Comparison of ENCODE assay signal across 9 cellular contexts in the genomic region with DNA sequence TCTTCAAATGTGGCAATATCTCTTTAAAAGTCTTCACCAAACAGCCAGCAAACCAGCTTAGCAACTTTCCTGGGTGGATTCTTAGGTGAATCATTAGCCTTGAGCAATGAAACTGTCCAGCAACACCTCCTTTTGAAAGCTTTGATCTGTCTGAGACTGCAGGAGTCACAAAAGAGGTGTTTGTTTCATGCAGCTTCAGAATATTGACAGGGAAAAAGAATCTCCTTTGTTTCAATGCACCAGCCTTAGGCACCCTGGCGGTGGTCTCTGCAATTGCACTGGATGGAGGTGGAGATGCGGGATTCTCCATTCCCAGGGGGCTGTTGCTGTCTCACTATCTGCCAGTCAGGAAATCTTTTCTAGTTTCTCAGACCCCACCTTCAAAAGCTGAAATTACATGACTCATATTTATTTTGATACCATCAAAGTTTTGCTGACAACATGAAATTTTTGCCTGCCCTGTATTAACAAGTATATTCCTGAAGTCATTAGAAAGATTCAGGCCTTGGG.
DNase-seq lines count a peak whose midpoint lies in the region; ATAC-seq and TF ChIP-seq lines count a peak whose summit lies in the region.
"Had no signal": no experiment of that assay in that cellular context is flagged by ENCODE, and none has a peak within 500 bp of the region (broad histone marks: within the 10 kb centered on the region; RNA-seq: fewer than 3 reads in every experiment).

No MANE protein-coding gene starts in this region.

- no peak overlapping the region for H3K4me2 ChIP-seq in DND-41 (ENCODE audit: insufficient read depth, low read length)

- TF ChIP-seq CTCF in DND-41 (IDR thresholded peaks at IDR 0.05; ENCODE audit: borderline replicate concordance, extremely low read depth, low read length, poor library complexity, severe bottlenecking) (peak; percentile 35), left lung (IDR thresholded peaks at IDR 0.05) (no peak)

- no peak for ATAC-seq in DND-41 (ENCODE audit: insufficient read depth, low read depth)
- peak; percentile 58 for ATAC-seq in HG02943 (IDR thresholded peaks at IDR 0.05; ENCODE audit: low read depth, unreplicated experiment)
- ATAC-seq in left lung, result peak; percentile 83
- ATAC-seq in HG02973 (IDR thresholded peaks at IDR 0.05; ENCODE audit: unreplicated experiment), result no peak

- H3K27ac ChIP-seq in DND-41 (ENCODE audit: low read length), result no peak overlapping the region
- no peak overlapping the region for H3K27ac ChIP-seq in left lung

- H3K9ac ChIP-seq in DND-41 (ENCODE audit: low read depth, low read length), result no peak overlapping the region

- intact Hi-C loops in left lung (cut with DNase I), result no loop called here

- no peaks in the 10 kb centered on the region for H3K36me3 ChIP-seq in DND-41 (ENCODE audit: insufficient read depth, low read length)
- no peaks in the 10 kb centered on the region for H3K36me3 ChIP-seq in left lung

- no peak overlapping the region for H2AFZ ChIP-seq in DND-41 (ENCODE audit: low read depth, low read length)

- no peak overlapping the region for H3K4me3 ChIP-seq in DND-41 (ENCODE audit: low read depth in 1 of 2, low read length in 2 of 2)
- H3K4me3 ChIP-seq in left lung, result no peak overlapping the region

- H3K27me3 ChIP-seq in DND-41 (ENCODE audit: insufficient read depth, low read length, poor library complexity) (no peaks in the 10 kb centered on the region), left lung (no peaks in the 10 kb centered on the region)

- H3K9me3 ChIP-seq in DND-41 (ENCODE audit: insufficient read depth, low read length, severe bottlenecking), result no peaks in the 10 kb centered on the region
- no peaks in the 10 kb centered on the region for H3K9me3 ChIP-seq in left lung

- H4K20me1 ChIP-seq in DND-41 (ENCODE audit: insufficient read depth, low read length), result no peaks in the 10 kb centered on the region

- H3K79me2 ChIP-seq in DND-41 (ENCODE audit: insufficient read depth, low read length), result no peaks in the 10 kb centered on the region

- DNase-seq in DND-41 (no peak), T1000 (lab: John Stamatoyannopoulos, UW) (peak; percentile 3), left lung (no peak), COR-L47 (lab: John Stamatoyannopoulos, UW) (no peak), GF-D8 (lab: John Stamatoyannopoulos, UW) (no peak)
- no peak for DNase-seq in activated effector memory CD4-positive, alpha-beta T cell treated with Interleukin-2 at 50 U/mL for 16 hours
- DNase-seq: Right ventricle myocardium superior had no signal

- H3K4me1 ChIP-seq in DND-41 (ENCODE audit: insufficient read depth, low read length) (no peaks in the 10 kb centered on the region), left lung (no peaks in the 10 kb centered on the region)

Comparison
In these comparisons a context has a peak if more than half of its experiments do, and no peak if none do; other contexts are left out.
1. ATAC-seq: peak in HG02943 (single experiment) and left lung (single experiment); none in DND-41 (single experiment) and HG02973 (single experiment).